ENCODE assay signal across 19 cellular contexts in genomic region chr2:105363192-105363591, GRCh38. TPM values are rescaled to one million over a fixed set of nuclear protein-coding genes. Genes with fewer than 3 reads are reported as not detected.
DNase-seq lines count a peak whose midpoint lies in the region; ATAC-seq, FAIRE-seq and TF ChIP-seq lines count a peak whose summit lies in the region.
"Had no signal": no experiment of that assay in that cellular context is flagged by ENCODE, and none has a peak within 500 bp of the region (broad histone marks: within the 10 kb centered on the region; RNA-seq: fewer than 3 reads in every experiment).

No MANE protein-coding gene starts in this region.

- no peak for FAIRE-seq in K562 (lab: Jason Lieb, UNC)
- FAIRE-seq: A204.1, GM18507, HTR-8/SVneo, RCC 7860 had no signal

- POLR2A ChIA-PET in K562 (lab: Yijun Ruan, JAX), result interaction anchor here (0.6 to 1.3 kb wide), 3 partner anchors 12 to 378 kb away, joined by 3 to 4 read pairs (median 3); no protein-coding TSS in a partner anchor

- 77% methylated on average over 13 of the region's 13 CpGs for WGBS in K562 (ENCODE audit: insufficient coverage, low coverage, missing lambda C conversion rate)
- 89% methylated on average over 13 of the region's 13 CpGs for WGBS in smooth muscle cell (ENCODE audit: low lambda C conversion rate)

- H4K20me1 ChIP-seq in K562 (replicated peaks; ENCODE audit: control insufficient read depth, insufficient read depth, low read length) (0 out of 2 replicates have a peak, but pooled peaks cover 3% of the 10 kb centered on the region), smooth muscle cell (ENCODE audit: low read depth) (peaks cover 43% of the 10 kb centered on the region)

- H3K4me1 ChIP-seq in cardiac muscle cell (ENCODE audit: low read depth) (no peaks in the 10 kb centered on the region), K562 (replicated peaks in 1 of 2; ENCODE audit: control insufficient read depth in 2 of 2, insufficient read depth in 2 of 2, low read length in 2 of 2) (no peaks in the 10 kb centered on the region), smooth muscle cell (ENCODE audit: low read depth) (no peaks in the 10 kb centered on the region)

- no peaks in the 10 kb centered on the region for H3K9me1 ChIP-seq in K562 (ENCODE audit: control insufficient read depth, insufficient read depth, low read length)

- ATAC-seq in K562, result no peak
- no peak for ATAC-seq in HG03135 (IDR thresholded peaks at IDR 0.05; ENCODE audit: unreplicated experiment)

- TF ChIP-seq CTCF in cardiac muscle cell (IDR thresholded peaks at IDR 0.05; ENCODE audit: low read depth, low read length) (no peak), K562 (IDR thresholded peaks at IDR 0.05 in 2 of 3, conservative IDR thresholded peaks at IDR 0.05 in 1 of 3; ENCODE audit: insufficient read depth in 2 of 3, low read depth in 1 of 3, low read length in 3 of 3) (no peak), smooth muscle cell (IDR thresholded peaks at IDR 0.05; ENCODE audit: borderline replicate concordance, insufficient read depth, poor library complexity, severe bottlenecking) (no peak)

- H2AFZ ChIP-seq in K562 (ENCODE audit: low read depth, low read length) (no peak overlapping the region), smooth muscle cell (ENCODE audit: low read depth) (no peak overlapping the region)

- no peaks in the 10 kb centered on the region for H3K79me2 ChIP-seq in K562 (ENCODE audit: control insufficient read depth, insufficient read depth, low read length)
- no peaks in the 10 kb centered on the region for H3K79me2 ChIP-seq in smooth muscle cell (ENCODE audit: low read depth)

- DNase-seq in cardiac muscle cell (ENCODE audit: low read depth in 1 of 2, low spot score in 1 of 2), result no peak
- DNase-seq in cardiac septum (ENCODE audit: low spot score), result no peak
- no peak for DNase-seq in K562 (ENCODE audit: extremely low read depth in 1 of 4, low spot score in 3 of 4)
- DNase-seq in iris pigment epithelial cell (ENCODE audit: low read depth), result peak; percentile 3
- no peak for DNase-seq in EL
- DNase-seq in smooth muscle cell (lab: John Stamatoyannopoulos, UW; ENCODE audit: unreplicated experiment), result no peak
- DNase-seq: DMS53, HCEC 1CT, MG63, NCI-H1105 treated with DMSO at 0.1 percent for 48 hours, NCI-H187 treated with DMSO at 0.1 percent for 48 hours, NCI-H510A had no signal

- intact Hi-C loops in cardiac septum (cut with DNase I) (no loop called here), K562 (cut with micrococcal nuclease) (no loop called here)

- CTCF ChIA-PET in K562 (lab: Yijun Ruan, JAX; ENCODE audit: low intra/inter-chr PET ratio), result no interaction called here

- H3K36me3 ChIP-seq in cardiac muscle cell (peaks cover 92% of the 10 kb centered on the region), K562 (ENCODE audit: control insufficient read depth, insufficient read depth, low read length) (peaks cover 74% of the 10 kb centered on the region), smooth muscle cell (ENCODE audit: low read depth) (peaks cover 38% of the 10 kb centered on the region)

- H3K9me3 ChIP-seq in cardiac muscle cell (ENCODE audit: low read depth) (no peaks in the 10 kb centered on the region), K562 (replicated peaks; ENCODE audit: control insufficient read depth, insufficient read depth, low read depth, low read length) (no peaks in the 10 kb centered on the region), smooth muscle cell (replicated peaks; ENCODE audit: low read depth) (no peaks in the 10 kb centered on the region)
- H3K9me3 ChIP-seq: MG63 had no signal

- H3K27me3 ChIP-seq in cardiac muscle cell (no peaks in the 10 kb centered on the region), K562 (ENCODE audit: control insufficient read depth in 2 of 2, insufficient read depth in 2 of 2, low read length in 2 of 2) (no peaks in the 10 kb centered on the region), smooth muscle cell (ENCODE audit: low read depth) (no peaks in the 10 kb centered on the region)
- H3K27me3 ChIP-seq: MG63 had no signal

- H3K9ac ChIP-seq in K562 (ENCODE audit: insufficient read depth in 1 of 2, low read depth in 2 of 2, low read length in 2 of 2), result no peak overlapping the region
- H3K9ac ChIP-seq in smooth muscle cell (ENCODE audit: low read depth), result no peak overlapping the region
- H3K9ac ChIP-seq: KMS-11 had no signal

- TF ChIP-seq EP300 in K562 (IDR thresholded peaks at IDR 0.05; ENCODE audit: low read length), result no peak

- H3K4me2 ChIP-seq in K562 (ENCODE audit: insufficient read depth, low read length) (no peak overlapping the region), smooth muscle cell (no peak overlapping the region)
- H3K4me2 ChIP-seq: KMS-11 had no signal

- in situ Hi-C loops in K562 (cut with MboI), result no loop called here

- H3F3A ChIP-seq in smooth muscle cell (ENCODE audit: low read depth), result no peaks in the 10 kb centered on the region

- TF ChIP-seq POLR2A in K562 (conservative IDR thresholded peaks at IDR 0.05), result no peak

- TF ChIP-seq RAD21 in K562 (CRISPR knock-in tag; conservative IDR thresholded peaks at IDR 0.05 in 1 of 2, IDR thresholded peaks at IDR 0.05 in 1 of 2), result no peak

- H3K4me3 ChIP-seq in cardiac muscle cell, result no peak overlapping the region
- no peak overlapping the region for H3K4me3 ChIP-seq in K562
- no peak overlapping the region for H3K4me3 ChIP-seq in smooth muscle cell
- H3K4me3 ChIP-seq: MG63 had no signal

- BruUV-seq in K562 (replicated peaks; lab: Mats Ljungman, UMichigan), result no TSS peak

- H3K27ac ChIP-seq in cardiac muscle cell, result peak overlapping the region; percentile 86
- H3K27ac ChIP-seq in K562 (ENCODE audit: extremely low read depth, low read depth, low read length), result no peak overlapping the region
- H3K27ac ChIP-seq in temporal lobe (ENCODE audit: low read depth, low read length), result peak overlapping the region; percentile 56
- H3K27ac ChIP-seq in smooth muscle cell (ENCODE audit: low read depth), result no peak overlapping the region
- H3K27ac ChIP-seq: KMS-11 had no signal

RNA-seq across cellular contexts. Expression of gene C2orf49, which starts 25.9 kb away (rescaled TPM):
- total RNA-seq in cardiac muscle cell, result 21.5 and 37.9 TPM in 2 replicates
- 19.2 and 31.3 TPM in 2 replicates for polyA plus RNA-seq in cardiac muscle cell
- total RNA-seq in cardiac septum, result 20.2 TPM
- total RNA-seq in K562 (2011; cell fraction: chromatin; rRNA removed; ENCODE audit: low replicate concordance), result 10.0 and 22.3 TPM in 2 replicates
- 7.4 and 7.7 TPM in 2 replicates for total RNA-seq in K562 (2011; cell fraction: nucleolus; rRNA removed)
- 15.1 and 30.0 TPM in 2 replicates for total RNA-seq in K562 (2011; cell fraction: nucleoplasm; rRNA removed)
- 16.2 and 22.8 TPM in 2 replicates for total RNA-seq in K562 (2014; rRNA removed)
- 26.2 and 27.8 TPM in 2 replicates for total RNA-seq in K562 (2014; rRNA removed; fragmentation: Illumina TruSeq; extraction: Trizol)
- total RNA-seq in K562 (2015; rRNA removed; fragmentation: Illumina TruSeq; extraction: Trizol), result 22.6 and 25.6 TPM in 2 replicates
- total RNA-seq in K562 (2021), result 17.9 and 18.2 TPM in 2 replicates
- 27.6 and 32.7 TPM in 2 replicates for polyA plus RNA-seq in K562 (2011; rRNA removed)
- 4.5 and 13.5 TPM in 2 replicates for polyA plus RNA-seq in K562 (2011; cell fraction: cytosol; rRNA removed)
- polyA plus RNA-seq in K562 (2011; cell fraction: nucleus; rRNA removed), result 12.1 and 18.5 TPM in 2 replicates
- 18.0 and 22.4 TPM in 2 replicates for polyA plus RNA-seq in K562 (2012)
- 33.0 and 38.2 TPM in 2 replicates for polyA plus RNA-seq in K562 (2014; fragmentation: Illumina TruSeq; extraction: Trizol)
- 10 to 100 TPM; 20.4 to 24.2 TPM for polyA plus RNA-seq in K562 (2014; fragmentation: Nextera tagmentation; extraction: Ambion mirVana)
- 24.0 and 28.9 TPM in 2 replicates for polyA plus RNA-seq in K562 (2014; rRNA removed)
- 16.1 and 16.6 TPM in 2 replicates for polyA minus RNA-seq in K562 (2011; rRNA and poly(A)+ RNA removed)
- polyA minus RNA-seq in K562 (2011; cell fraction: cytosol; rRNA and poly(A)+ RNA removed), result 7.7 and 8.6 TPM in 2 replicates
- polyA minus RNA-seq in K562 (2011; cell fraction: nucleus; rRNA and poly(A)+ RNA removed), result 8.3 and 13.3 TPM in 2 replicates
- total RNA-seq in temporal lobe, result 24.6 TPM
- 23.2 and 37.7 TPM in 2 replicates for total RNA-seq in smooth muscle cell
- 17.9 and 18.8 TPM in 2 replicates for polyA plus RNA-seq in smooth muscle cell

RNA-seq across cellular contexts. Expression of gene TGFBRAP1, which starts 33.7 kb away (rescaled TPM):
- total RNA-seq in cardiac muscle cell (15.8 and 18.9 TPM in 2 replicates), cardiac septum (9.8 TPM), K562 (2014; rRNA removed) (12.2 and 14.8 TPM in 2 replicates), K562 (2014; rRNA removed; fragmentation: Illumina TruSeq; extraction: Trizol) (10.1 and 11.0 TPM in 2 replicates), K562 (2015; rRNA removed; fragmentation: Illumina TruSeq; extraction: Trizol) (12.8 and 13.0 TPM in 2 replicates), K562 (2021) (18.0 and 19.6 TPM in 2 replicates), temporal lobe (22.1 TPM), smooth muscle cell (10.5 and 11.8 TPM in 2 replicates)
- polyA plus RNA-seq in cardiac muscle cell (11.4 and 11.5 TPM in 2 replicates), K562 (2011; rRNA removed) (8.9 TPM in 2 replicates), K562 (2014; fragmentation: Illumina TruSeq; extraction: Trizol) (15.5 and 16.0 TPM in 2 replicates), K562 (2014; fragmentation: Nextera tagmentation; extraction: Ambion mirVana) (1 to 10 TPM; 3.7 to 4.3 TPM), K562 (2014; rRNA removed) (10.5 and 13.8 TPM in 2 replicates), smooth muscle cell (8.9 and 14.5 TPM in 2 replicates)
- total RNA-seq in K562 (2011; cell fraction: chromatin; rRNA removed; ENCODE audit: low replicate concordance), result 12.6 and 19.3 TPM in 2 replicates
- 11.0 and 11.4 TPM in 2 replicates for total RNA-seq in K562 (2011; cell fraction: nucleolus; rRNA removed)
- total RNA-seq in K562 (2011; cell fraction: nucleoplasm; rRNA removed), result 9.5 and 11.0 TPM in 2 replicates
- polyA plus RNA-seq in K562 (2011; cell fraction: cytosol; rRNA removed), result 9.1 and 10.5 TPM in 2 replicates
- polyA plus RNA-seq in K562 (2011; cell fraction: nucleus; rRNA removed), result 14.7 and 21.4 TPM in 2 replicates
- 11.4 and 13.0 TPM in 2 replicates for polyA plus RNA-seq in K562 (2012)
- 9.3 and 11.3 TPM in 2 replicates for polyA minus RNA-seq in K562 (2011; rRNA and poly(A)+ RNA removed)
- polyA minus RNA-seq in K562 (2011; cell fraction: cytosol; rRNA and poly(A)+ RNA removed), result 9.6 and 10.6 TPM in 2 replicates
- polyA minus RNA-seq in K562 (2011; cell fraction: nucleus; rRNA and poly(A)+ RNA removed), result 8.6 and 9.9 TPM in 2 replicates

RNA-seq across cellular contexts. Expression of gene FHL2, which starts 35.7 kb away (rescaled TPM):
- total RNA-seq in cardiac muscle cell (586 and 1,288 TPM in 2 replicates), cardiac septum (467 TPM), K562 (2014; rRNA removed) (24.9 and 30.4 TPM in 2 replicates), K562 (2014; rRNA removed; fragmentation: Illumina TruSeq; extraction: Trizol) (20.4 and 23.9 TPM in 2 replicates), K562 (2015; rRNA removed; fragmentation: Illumina TruSeq; extraction: Trizol) (13.9 and 14.4 TPM in 2 replicates), K562 (2021) (31.4 and 33.6 TPM in 2 replicates), temporal lobe (2.2 TPM), smooth muscle cell (67.6 and 98.0 TPM in 2 replicates)
- polyA plus RNA-seq in cardiac muscle cell (612 and 1,543 TPM in 2 replicates), K562 (2011; rRNA removed) (7.5 and 24.2 TPM in 2 replicates), K562 (2014; fragmentation: Illumina TruSeq; extraction: Trizol) (31.3 and 33.1 TPM in 2 replicates), K562 (2014; fragmentation: Nextera tagmentation; extraction: Ambion mirVana) (10 to 100 TPM; 13.7 to 16.6 TPM), K562 (2014; rRNA removed) (32.5 and 34.5 TPM in 2 replicates), smooth muscle cell (64.1 and 82.8 TPM in 2 replicates)
- 11.6 and 14.9 TPM in 2 replicates for total RNA-seq in K562 (2011; cell fraction: chromatin; rRNA removed; ENCODE audit: low replicate concordance)
- 8.7 and 15.1 TPM in 2 replicates for total RNA-seq in K562 (2011; cell fraction: nucleolus; rRNA removed)
- 14.7 and 16.9 TPM in 2 replicates for total RNA-seq in K562 (2011; cell fraction: nucleoplasm; rRNA removed)
- polyA plus RNA-seq in K562 (2011; cell fraction: cytosol; rRNA removed), result 10.0 and 28.0 TPM in 2 replicates
- 3.5 and 10.2 TPM in 2 replicates for polyA plus RNA-seq in K562 (2011; cell fraction: nucleus; rRNA removed)
- polyA plus RNA-seq in K562 (2012), result 28.9 and 53.6 TPM in 2 replicates
- polyA minus RNA-seq in K562 (2011; rRNA and poly(A)+ RNA removed), result 9.1 and 18.7 TPM in 2 replicates
- 5.1 and 5.5 TPM in 2 replicates for polyA minus RNA-seq in K562 (2011; cell fraction: cytosol; rRNA and poly(A)+ RNA removed)
- 1.9 and 10.8 TPM in 2 replicates for polyA minus RNA-seq in K562 (2011; cell fraction: nucleus; rRNA and poly(A)+ RNA removed)

Comparison
In these comparisons a context has a peak if more than half of its experiments do, and no peak if none do; other contexts are left out.
1. H3K27ac ChIP-seq: peak in cardiac muscle cell (single experiment) and temporal lobe (single experiment); none in K562 (single experiment) and smooth muscle cell (single experiment).